In genomic region chr17:4938670-4939553, GRCh38 we compare ENCODE assay signal across 6 cellular contexts. TPM values are rescaled to one million over a fixed set of nuclear protein-coding genes. Genes with fewer than 3 reads are reported as not detected.
DNase-seq lines count a peak whose midpoint lies in the region; ATAC-seq, FAIRE-seq and TF ChIP-seq lines count a peak whose summit lies in the region.

No MANE protein-coding gene starts in this region.

- no peak for TF ChIP-seq CTCF in keratinocyte (optimal IDR thresholded peaks at IDR 0.05 in 1 of 3, IDR thresholded peaks at IDR 0.05 in 1 of 3, conservative IDR thresholded peaks at IDR 0.05 in 1 of 3; ENCODE audit: extremely low read depth in 1 of 3, insufficient read depth in 2 of 3, low read length in 3 of 3)
- TF ChIP-seq CTCF in GM10266 (IDR thresholded peaks at IDR 0.05; ENCODE audit: control insufficient read depth, insufficient read depth, low read depth, missing control alignments): no peak

- peaks cover 47% of the 10 kb centered on the region for H3K79me2 ChIP-seq in keratinocyte (ENCODE audit: control insufficient read depth, insufficient read depth, low read length)

- peak overlapping the region; percentile 79 for H3K4me2 ChIP-seq in keratinocyte (ENCODE audit: control insufficient read depth, extremely low read depth, insufficient read depth, low read depth, low read length)

- no peaks in the 10 kb centered on the region for H3K9me3 Mint-ChIP-seq in CD8-positive, alpha-beta memory T cell

- FAIRE-seq in keratinocyte (lab: Jason Lieb, UNC): no peak

- H3K9me3 ChIP-seq in CD8-positive, alpha-beta memory T cell (ENCODE audit: low read length): no peaks in the 10 kb centered on the region
- H3K9me3 ChIP-seq in SK-N-MC (ENCODE audit: low read depth, low read length): no peaks in the 10 kb centered on the region
- no peaks in the 10 kb centered on the region for H3K9me3 ChIP-seq in keratinocyte (ENCODE audit: control insufficient read depth, low read depth, low read length)

- dilution Hi-C loops in keratinocyte (cut with MboI; ENCODE audit: extremely low pct_ligation_motif_present, low sequenced_read_pairs): no loop called here

- peak overlapping the region; percentile 95 for H3K9ac ChIP-seq in SK-N-MC (ENCODE audit: insufficient read length)
- peak overlapping the region; percentile 97 for H3K9ac ChIP-seq in keratinocyte (ENCODE audit: control insufficient read depth, extremely low read depth, insufficient read depth, low read length)

- no peak for DNase-seq in CD8-positive, alpha-beta memory T cell
- DNase-seq in SK-N-MC (ENCODE audit: low read depth, low spot score): no peak
- DNase-seq in keratinocyte (ENCODE audit: low read depth, low spot score): no peak
- DNase-seq in GM10266 (ENCODE audit: extremely low spot score): no peak
- no peak for DNase-seq in NCI-H774 (lab: John Stamatoyannopoulos, UW)

- peak overlapping the region; percentile 85 for H3K27ac ChIP-seq in CD8-positive, alpha-beta memory T cell (ENCODE audit: low read depth, low read length)
- H3K27ac ChIP-seq in SK-N-MC (peak overlapping the region; percentile 97), keratinocyte (ENCODE audit: control insufficient read depth, insufficient read depth, low read length) (peak overlapping the region; percentile 98)

- no peak for ATAC-seq in GM19467 (IDR thresholded peaks at IDR 0.05; ENCODE audit: unreplicated experiment)

- H3K4me3 ChIP-seq in CD8-positive, alpha-beta memory T cell (ENCODE audit: low read length): peak overlapping the region; percentile 97
- H3K4me3 ChIP-seq in SK-N-MC (peak overlapping the region; percentile 87), keratinocyte (ENCODE audit: control insufficient read depth in 2 of 3, extremely low read depth in 1 of 3, insufficient read depth in 2 of 3, low read depth in 1 of 3, low read length in 3 of 3) (peak overlapping the region; percentile 91 to 93 (median 91))

- peaks cover 54 to 77% (median 54%) of the 10 kb centered on the region in 3 donors for H3K4me1 Mint-ChIP-seq in CD8-positive, alpha-beta memory T cell

- POLR2A ChIA-PET in CD8-positive, alpha-beta memory T cell (lab: Charles Lee): interaction anchor here (0.9 to 4.1 kb wide), 7 partner anchors 10 to 796 kb away, joined by 3 to 67 read pairs (median 12); partner anchors contain the start of genes C17orf107, CYB5D2, PFN1 and SPAG7

- H3K27me3 ChIP-seq in CD8-positive, alpha-beta memory T cell (ENCODE audit: insufficient read depth, low read length, poor library complexity, severe bottlenecking): no peaks in the 10 kb centered on the region
- no peaks in the 10 kb centered on the region for H3K27me3 ChIP-seq in keratinocyte (ENCODE audit: control insufficient read depth, extremely low read depth, insufficient read depth, low read length)

- H4K20me1 ChIP-seq in keratinocyte (ENCODE audit: control insufficient read depth, extremely low read depth, insufficient read depth, low read length): no peaks in the 10 kb centered on the region

- H3K9me1 ChIP-seq in keratinocyte (ENCODE audit: control insufficient read depth, extremely low read depth, insufficient read depth, low read length): no peaks in the 10 kb centered on the region

- H3K36me3 ChIP-seq in CD8-positive, alpha-beta memory T cell (ENCODE audit: insufficient read depth, low read length): peaks cover 18% of the 10 kb centered on the region
- peaks cover 37% of the 10 kb centered on the region for H3K36me3 ChIP-seq in SK-N-MC (ENCODE audit: insufficient read depth, low read length)
- H3K36me3 ChIP-seq in keratinocyte (ENCODE audit: control insufficient read depth in 2 of 2, extremely low read depth in 1 of 2, insufficient read depth in 2 of 2, low read length in 2 of 2): peaks cover 20 to 23% of the 10 kb centered on the region in 2 experiments

- peaks cover 0 to 5% of the 10 kb centered on the region in 2 donors for H3K27me3 Mint-ChIP-seq in CD8-positive, alpha-beta memory T cell

- peak overlapping the region; percentile 86 to 97 (median 96) for H3K4me3 Mint-ChIP-seq in CD8-positive, alpha-beta memory T cell

- H3K4me1 ChIP-seq in CD8-positive, alpha-beta memory T cell (ENCODE audit: insufficient read depth, low read length): peaks cover 54% of the 10 kb centered on the region
- peaks cover 28% of the 10 kb centered on the region for H3K4me1 ChIP-seq in keratinocyte (ENCODE audit: control insufficient read depth, extremely low read depth, insufficient read depth, low read length)

- H3K27ac Mint-ChIP-seq in CD8-positive, alpha-beta memory T cell: peak overlapping the region; percentile 89 to 98 (median 94)

- H2AFZ ChIP-seq in keratinocyte (ENCODE audit: control insufficient read depth, low read length): no peak overlapping the region

- CTCF ChIA-PET in CD8-positive, alpha-beta memory T cell (lab: Charles Lee): interaction anchor here (1.2 to 4.0 kb wide), 10 partner anchors 10 to 59 kb away, joined by 4 to 34 read pairs (median 5); partner anchors contain the start of genes C17orf107, CHRNE, KIF1C and PFN1

- peaks cover 6 to 70% (median 17%) of the 10 kb centered on the region in 3 donors for H3K36me3 Mint-ChIP-seq in CD8-positive, alpha-beta memory T cell

RNA-seq across cellular contexts. Expression of gene SLC25A11, which starts 0.9 kb away (rescaled TPM):
- 100 to 1,000 TPM in 1 of 2 experiments, 10 to 100 TPM in 1; 90.0 to 101 TPM for total RNA-seq in CD8-positive, alpha-beta memory T cell
- 85.1 TPM for polyA plus RNA-seq in CD8-positive, alpha-beta memory T cell
- polyA plus RNA-seq in keratinocyte: 28.3 to 43.6 TPM (median 33.8 TPM) in 3 replicates
- polyA plus RNA-seq in keratinocyte (2011; ENCODE audit: low read depth): 30.2 TPM
- polyA plus RNA-seq in keratinocyte (2011; cell fraction: cytosol; rRNA removed): 24.2 and 34.0 TPM in 2 replicates
- polyA plus RNA-seq in keratinocyte (2011; cell fraction: nucleus; rRNA removed): 20.7 and 24.5 TPM in 2 replicates
- polyA plus RNA-seq in keratinocyte (2012; ENCODE audit: low replicate concordance): 26.3 and 42.6 TPM in 2 replicates
- polyA minus RNA-seq in keratinocyte: 30.9 to 80.3 TPM (median 31.3 TPM) in 3 replicates
- polyA minus RNA-seq in keratinocyte (2011; cell fraction: cytosol; rRNA and poly(A)+ RNA removed): 34.0 TPM
- 12.2 and 12.6 TPM in 2 replicates for polyA minus RNA-seq in keratinocyte (2011; cell fraction: nucleus; rRNA and poly(A)+ RNA removed)

RNA-seq across cellular contexts. Expression of gene RNF167, which starts 1.2 kb away (rescaled TPM):
- total RNA-seq in CD8-positive, alpha-beta memory T cell: 100 to 1,000 TPM; 187 to 192 TPM
- 69.0 TPM for polyA plus RNA-seq in CD8-positive, alpha-beta memory T cell
- polyA plus RNA-seq in keratinocyte: 101 to 129 TPM (median 118 TPM) in 3 replicates
- polyA plus RNA-seq in keratinocyte (2011; ENCODE audit: low read depth): 76.5 TPM
- 180 and 200 TPM in 2 replicates for polyA plus RNA-seq in keratinocyte (2011; cell fraction: cytosol; rRNA removed)
- 197 and 208 TPM in 2 replicates for polyA plus RNA-seq in keratinocyte (2011; cell fraction: nucleus; rRNA removed)
- polyA plus RNA-seq in keratinocyte (2012; ENCODE audit: low replicate concordance): 124 and 136 TPM in 2 replicates
- polyA minus RNA-seq in keratinocyte: 97.9 to 161 TPM (median 108 TPM) in 3 replicates
- polyA minus RNA-seq in keratinocyte (2011; cell fraction: cytosol; rRNA and poly(A)+ RNA removed): 177 TPM
- 45.4 and 50.7 TPM in 2 replicates for polyA minus RNA-seq in keratinocyte (2011; cell fraction: nucleus; rRNA and poly(A)+ RNA removed)

RNA-seq across cellular contexts. Expression of gene GP1BA, which starts 6.8 kb away (rescaled TPM):
- total RNA-seq in CD8-positive, alpha-beta memory T cell: not detected
- polyA plus RNA-seq in CD8-positive, alpha-beta memory T cell: not detected
- polyA plus RNA-seq in keratinocyte: not detected in 3 replicates
- polyA plus RNA-seq in keratinocyte (2011; ENCODE audit: low read depth): not detected
- 0.03 TPM in 1 of 2 replicates, not detected in the other for polyA plus RNA-seq in keratinocyte (2011; cell fraction: cytosol; rRNA removed)
- not detected in 2 replicates for polyA plus RNA-seq in keratinocyte (2011; cell fraction: nucleus; rRNA removed)
- 0.74 and 1.5 TPM in 2 replicates for polyA plus RNA-seq in keratinocyte (2012; ENCODE audit: low replicate concordance)
- not detected in 3 replicates for polyA minus RNA-seq in keratinocyte
- not detected for polyA minus RNA-seq in keratinocyte (2011; cell fraction: cytosol; rRNA and poly(A)+ RNA removed)
- polyA minus RNA-seq in keratinocyte (2011; cell fraction: nucleus; rRNA and poly(A)+ RNA removed): not detected in 2 replicates

RNA-seq across cellular contexts. Expression of gene PFN1, which starts 9.4 kb away (rescaled TPM):
- 1,000 to 10,000 TPM; 1,826 to 1,841 TPM for total RNA-seq in CD8-positive, alpha-beta memory T cell
- polyA plus RNA-seq in CD8-positive, alpha-beta memory T cell: 2,601 TPM
- 1,029 to 1,579 TPM (median 1,435 TPM) in 3 replicates for polyA plus RNA-seq in keratinocyte
- 93.5 TPM for polyA plus RNA-seq in keratinocyte (2011; ENCODE audit: low read depth)
- polyA plus RNA-seq in keratinocyte (2011; cell fraction: cytosol; rRNA removed): 1,284 and 1,740 TPM in 2 replicates
- 522 and 618 TPM in 2 replicates for polyA plus RNA-seq in keratinocyte (2011; cell fraction: nucleus; rRNA removed)
- polyA plus RNA-seq in keratinocyte (2012; ENCODE audit: low replicate concordance): 752 and 2,112 TPM in 2 replicates
- polyA minus RNA-seq in keratinocyte: 549 to 818 TPM (median 613 TPM) in 3 replicates
- 3,030 TPM for polyA minus RNA-seq in keratinocyte (2011; cell fraction: cytosol; rRNA and poly(A)+ RNA removed)
- polyA minus RNA-seq in keratinocyte (2011; cell fraction: nucleus; rRNA and poly(A)+ RNA removed): 168 and 208 TPM in 2 replicates

RNA-seq across cellular contexts. Expression of gene ENO3, which starts 12.0 kb away (rescaled TPM):
- 10 to 100 TPM; 27.1 to 29.4 TPM for total RNA-seq in CD8-positive, alpha-beta memory T cell
- polyA plus RNA-seq in CD8-positive, alpha-beta memory T cell: 1.3 TPM
- 1.8 to 3.1 TPM (median 2.4 TPM) in 3 replicates for polyA plus RNA-seq in keratinocyte
- 1.5 TPM for polyA plus RNA-seq in keratinocyte (2011; ENCODE audit: low read depth)
- polyA plus RNA-seq in keratinocyte (2011; cell fraction: cytosol; rRNA removed): 0.48 and 0.64 TPM in 2 replicates
- 14.2 and 14.8 TPM in 2 replicates for polyA plus RNA-seq in keratinocyte (2011; cell fraction: nucleus; rRNA removed)
- 2.9 and 3.3 TPM in 2 replicates for polyA plus RNA-seq in keratinocyte (2012; ENCODE audit: low replicate concordance)
- polyA minus RNA-seq in keratinocyte: 0.20 to 1.4 TPM (median 1.1 TPM) in 3 replicates
- 3.6 TPM for polyA minus RNA-seq in keratinocyte (2011; cell fraction: cytosol; rRNA and poly(A)+ RNA removed)
- 1.7 TPM in 2 replicates for polyA minus RNA-seq in keratinocyte (2011; cell fraction: nucleus; rRNA and poly(A)+ RNA removed)
